Comparison of ENCODE assay signal across 18 cellular contexts in the genomic region with DNA sequence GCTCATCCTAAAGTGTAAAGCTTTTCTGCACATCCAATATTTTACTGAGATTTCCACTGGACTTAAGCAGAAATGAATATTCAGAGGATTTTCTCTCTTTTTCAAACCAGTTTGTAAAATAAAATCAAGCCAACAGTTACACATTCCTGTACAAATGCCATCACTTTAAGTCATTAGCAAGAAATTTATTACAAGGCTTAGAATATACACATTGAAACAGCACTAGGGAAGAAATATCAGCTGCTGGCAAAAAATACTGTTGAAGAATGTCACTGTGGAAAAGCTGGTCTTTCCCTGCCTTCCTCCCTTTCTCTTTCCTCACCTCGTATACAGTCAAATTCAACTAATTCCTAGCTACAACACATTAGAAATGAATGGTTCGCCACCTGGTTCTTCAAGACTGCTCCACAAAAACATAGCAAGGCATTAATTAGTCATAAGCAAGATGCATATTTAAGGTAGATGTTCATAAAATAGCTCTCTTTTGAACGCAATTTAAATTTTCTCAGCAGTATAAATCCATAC. TPM values are rescaled to one million over a fixed set of nuclear protein-coding genes. Genes with fewer than 3 reads are reported as not detected.
DNase-seq lines count a peak whose midpoint lies in the region; ATAC-seq and TF ChIP-seq lines count a peak whose summit lies in the region.
"Had no signal": no experiment of that assay in that cellular context is flagged by ENCODE, and none has a peak within 500 bp of the region (broad histone marks: within the 10 kb centered on the region; RNA-seq: fewer than 3 reads in every experiment).

No MANE protein-coding gene starts in this region.

- no peak for TF ChIP-seq POLR2A in gastroesophageal sphincter (IDR thresholded peaks at IDR 0.05)
- TF ChIP-seq POLR2A in sigmoid colon (IDR thresholded peaks at IDR 0.05) = no peak
- no peak for TF ChIP-seq POLR2A in vagina (IDR thresholded peaks at IDR 0.05)

- H3K36me3 ChIP-seq in cardiac muscle cell = no peaks in the 10 kb centered on the region
- H3K36me3 ChIP-seq in heart right ventricle = no peaks in the 10 kb centered on the region
- no peaks in the 10 kb centered on the region for H3K36me3 ChIP-seq in gastroesophageal sphincter
- H3K36me3 ChIP-seq in sigmoid colon = no peaks in the 10 kb centered on the region
- no peaks in the 10 kb centered on the region for H3K36me3 ChIP-seq in vagina

- DNase-seq in cardiac muscle cell (ENCODE audit: low read depth in 1 of 2, low spot score in 1 of 2) = no peak
- no peak for DNase-seq in heart right ventricle
- no peak for DNase-seq in sigmoid colon
- no peak for DNase-seq in vagina (ENCODE audit: extremely low spot score in 2 of 2)
- DNase-seq in NCI-H1694 (lab: John Stamatoyannopoulos, UW) = no peak
- DNase-seq in activated CD4-positive, alpha-beta T cell treated with anti-CD3 and anti-CD28 coated beads for 1 hour = no peak
- no peak for DNase-seq in KG1 (lab: John Stamatoyannopoulos, UW)
- DNase-seq: COR-L47, NCI-H1092, NCI-H1694 treated with DMSO at 0.1 percent for 48 hours, NCI-H345, NCI-H526 treated with DMSO at 0.1 percent for 48 hours, OCI-M1 had no signal

- TF ChIP-seq CTCF in cardiac muscle cell (IDR thresholded peaks at IDR 0.05; ENCODE audit: low read depth, low read length) (no peak), heart right ventricle (IDR thresholded peaks at IDR 0.05) (no peak), gastroesophageal sphincter (IDR thresholded peaks at IDR 0.05) (no peak), sigmoid colon (IDR thresholded peaks at IDR 0.05) (no peak), vagina (IDR thresholded peaks at IDR 0.05) (no peak)

- ATAC-seq in heart right ventricle = no peak
- ATAC-seq in gastroesophageal sphincter = no peak
- ATAC-seq: GM12878 had no signal

- no peaks in the 10 kb centered on the region for H3K9me3 ChIP-seq in cardiac muscle cell (ENCODE audit: low read depth)
- H3K9me3 ChIP-seq in heart right ventricle = no peaks in the 10 kb centered on the region
- H3K9me3 ChIP-seq in gastroesophageal sphincter = no peaks in the 10 kb centered on the region
- H3K9me3 ChIP-seq in sigmoid colon = no peaks in the 10 kb centered on the region
- H3K9me3 ChIP-seq in vagina = no peaks in the 10 kb centered on the region

- H3K4me1 ChIP-seq in cardiac muscle cell (ENCODE audit: low read depth) (peaks cover 48% of the 10 kb centered on the region), heart right ventricle (peaks cover 0 to 63% (median 35%) of the 10 kb centered on the region in 9 donors), gastroesophageal sphincter (peaks cover 6 to 97% (median 25%) of the 10 kb centered on the region in 3 donors), sigmoid colon (peaks cover 0 to 85% (median 70%) of the 10 kb centered on the region in 4 donors), vagina (peaks cover 41% of the 10 kb centered on the region)

- TF ChIP-seq EP300 in gastroesophageal sphincter (IDR thresholded peaks at IDR 0.05) (no peak), sigmoid colon (IDR thresholded peaks at IDR 0.05) (no peak)

- WGBS in heart right ventricle, 2 donors = 62 to 65% methylated on average over 3 of the region's 3 CpGs
- WGBS in gastroesophageal sphincter (ENCODE audit: low coverage in 1 of 2), 2 donors = 23 to 41% methylated on average over 3 of the region's 3 CpGs
- 73 to 87% methylated on average over 3 of the region's 3 CpGs for WGBS in sigmoid colon, 2 donors

- H3K27ac ChIP-seq in cardiac muscle cell (peak overlapping the region; percentile 52), heart right ventricle (peak overlapping the region in 2 of 10 donors; percentile 16 to 32), gastroesophageal sphincter (peak overlapping the region; percentile 61 to 97 (median 68)), sigmoid colon (peak overlapping the region; percentile 30 to 78 (median 73)), vagina (peak overlapping the region; percentile 16)
- H3K27ac ChIP-seq: 22Rv1, C4-2B, RWPE1 had no signal

- no peak overlapping the region for H3K4me3 ChIP-seq in cardiac muscle cell
- H3K4me3 ChIP-seq in heart right ventricle = no peak overlapping the region
- H3K4me3 ChIP-seq in gastroesophageal sphincter = peak overlapping the region in 1 of 2 donors; percentile 17
- H3K4me3 ChIP-seq in sigmoid colon = no peak overlapping the region
- no peak overlapping the region for H3K4me3 ChIP-seq in vagina
- H3K4me3 ChIP-seq: GM12878 had no signal

- intact Hi-C loops in heart right ventricle (cut with DNase I) (no loop called here), sigmoid colon (cut with DNase I) (loop anchor here (2.0 kb wide), 1 partner anchor 21 kb away; the partner anchor contains the start of gene PLOD2), vagina (cut with DNase I) (loop anchor here (10.0 kb wide), 1 partner anchor 405 kb away; the partner anchor contains the start of gene PLSCR1)

- H3K27me3 ChIP-seq in cardiac muscle cell (no peaks in the 10 kb centered on the region), heart right ventricle (no peaks in the 10 kb centered on the region), gastroesophageal sphincter (no peaks in the 10 kb centered on the region), sigmoid colon (no peaks in the 10 kb centered on the region), vagina (no peaks in the 10 kb centered on the region)

RNA-seq across cellular contexts. Expression of gene PLOD2, which starts 21.3 kb away (rescaled TPM):
- 82.1 and 84.5 TPM in 2 replicates for total RNA-seq in cardiac muscle cell
- 93.7 and 108 TPM in 2 replicates for polyA plus RNA-seq in cardiac muscle cell
- total RNA-seq in heart right ventricle = 10 to 100 TPM; 12.5 to 44.6 (median 16.8) TPM
- polyA plus RNA-seq in heart right ventricle = 10 to 100 TPM; 13.7 to 32.7 TPM
- total RNA-seq in gastroesophageal sphincter = 100 to 1,000 TPM in 2 of 4 donors, 10 to 100 TPM in 2; 55.1 to 100 (median 89.2) TPM
- total RNA-seq in sigmoid colon = 10 to 100 TPM; 63.3 to 79.9 (median 75.5) TPM
- polyA plus RNA-seq in sigmoid colon = 10 to 100 TPM; 13.6 to 36.7 (median 22.2) TPM
- total RNA-seq in vagina = 27.0 TPM

Comparison
In these comparisons a context has a peak if more than half of its experiments do, and no peak if none do; other contexts are left out.
1. intact Hi-C loops: an anchor here in sigmoid colon (2.0 kb wide) and vagina (10.0 kb wide); none called in heart right ventricle.